Comparison of ENCODE assay signal across 23 cellular contexts in genomic region chr3:165463546-165463945, GRCh38.
"Had no signal": no experiment of that assay in that cellular context is flagged by ENCODE, and none has a peak within 500 bp of the region (broad histone marks: within the 10 kb centered on the region; RNA-seq: fewer than 3 reads in every experiment).

No MANE protein-coding gene starts in this region.

- H3K4me2 ChIP-seq: smooth muscle cell had no signal

- ATAC-seq: activated CD4-positive, alpha-beta T cell treated with anti-CD3 and anti-CD28 coated beads for 36 hours; heart right ventricle; left colon; sciatic nerve; stimulated activated memory B cell treated with anti-CD40 and anti-IgM and Interleukin-4, amounts not matched to agents 10 μg/mL and 1 μg/mL and 100 μg/mL, for 72 hours had no signal

- H3K27ac Mint-ChIP-seq: activated B cell treated with CpG ODN at 0.5 μM for 24 hours; activated CD4-positive, alpha-beta T cell treated with anti-CD3 and anti-CD28 coated beads for 36 hours; activated naive CD4-positive, alpha-beta T cell treated with anti-CD3 and anti-CD28 coated beads for 36 hours; activated naive CD8-positive, alpha-beta T cell treated with anti-CD3 and anti-CD28 coated beads, Interleukin-2, amount 10 ng/mL, durations not matched to agents 7 days and 5 days; endodermal cell; nephron progenitor cell; stimulated activated memory B cell treated with anti-CD40 and anti-IgM and Interleukin-4, amounts not matched to agents 10 μg/mL and 1 μg/mL and 100 μg/mL, for 72 hours had no signal

- H3K4me3 Mint-ChIP-seq: activated B cell treated with CpG ODN at 0.5 μM for 24 hours; activated CD4-positive, alpha-beta T cell treated with anti-CD3 and anti-CD28 coated beads for 36 hours; activated naive CD4-positive, alpha-beta T cell treated with anti-CD3 and anti-CD28 coated beads for 36 hours; activated naive CD8-positive, alpha-beta T cell treated with anti-CD3 and anti-CD28 coated beads, Interleukin-2, amount 10 ng/mL, durations not matched to agents 7 days and 5 days; endodermal cell; nephron progenitor cell; stimulated activated memory B cell treated with anti-CD40 and anti-IgM and Interleukin-4, amounts not matched to agents 10 μg/mL and 1 μg/mL and 100 μg/mL, for 72 hours had no signal

- H3K36me3 Mint-ChIP-seq: activated naive CD8-positive, alpha-beta T cell treated with anti-CD3 and anti-CD28 coated beads, Interleukin-2, amount 10 ng/mL, durations not matched to agents 7 days and 5 days; stimulated activated memory B cell treated with anti-CD40 and anti-IgM and Interleukin-4, amounts not matched to agents 10 μg/mL and 1 μg/mL and 100 μg/mL, for 72 hours had no signal

- DNase-seq: activated B cell treated with CpG ODN at 0.5 μM for 24 hours; activated CD4-positive, alpha-beta T cell treated with anti-CD3 and anti-CD28 coated beads for 36 hours; activated CD4-positive, alpha-beta T cell treated with anti-CD3 and anti-CD28 coated beads, Interleukin-2, amount 50 U/mL, for 4 hours; activated naive CD4-positive, alpha-beta T cell treated with anti-CD3 and anti-CD28 coated beads for 36 hours; activated naive CD8-positive, alpha-beta T cell treated with anti-CD3 and anti-CD28 coated beads, Interleukin-2, amount 10 ng/mL, durations not matched to agents 7 days and 5 days; activated T-cell treated with anti-CD3 and anti-CD28 coated beads, Interleukin-2, amount 50 U/mL, for 48 hours; amygdala; cerebellar nuclear complex; endodermal cell; heart right ventricle; islet precursor cell; left colon; mesenchymal stem cell; nephron progenitor cell; stimulated activated CD4-positive, alpha-beta T cell treated with anti-CD3 and anti-CD28 coated beads, Interleukin-15, amount 100 ng/mL, for 24 hours; stomach; T-helper 9 cell had no signal

- H3K9me3 Mint-ChIP-seq: endodermal cell, nephron progenitor cell had no signal

- H3K27me3 ChIP-seq: heart right ventricle, stomach, suprapubic skin, tibial nerve had no signal

- H3K27me3 Mint-ChIP-seq: activated B cell treated with CpG ODN at 0.5 μM for 24 hours; activated CD4-positive, alpha-beta T cell treated with anti-CD3 and anti-CD28 coated beads for 36 hours; activated naive CD8-positive, alpha-beta T cell treated with anti-CD3 and anti-CD28 coated beads, Interleukin-2, amount 10 ng/mL, durations not matched to agents 7 days and 5 days; stimulated activated memory B cell treated with anti-CD40 and anti-IgM and Interleukin-4, amounts not matched to agents 10 μg/mL and 1 μg/mL and 100 μg/mL, for 72 hours had no signal

- H3K9me3 ChIP-seq: suprapubic skin, tibial nerve had no signal

- H3K4me1 Mint-ChIP-seq: activated B cell treated with CpG ODN at 0.5 μM for 24 hours; activated CD4-positive, alpha-beta T cell treated with anti-CD3 and anti-CD28 coated beads for 36 hours; activated naive CD8-positive, alpha-beta T cell treated with anti-CD3 and anti-CD28 coated beads, Interleukin-2, amount 10 ng/mL, durations not matched to agents 7 days and 5 days; endodermal cell; nephron progenitor cell; stimulated activated memory B cell treated with anti-CD40 and anti-IgM and Interleukin-4, amounts not matched to agents 10 μg/mL and 1 μg/mL and 100 μg/mL, for 72 hours had no signal

- H3K4me1 ChIP-seq: tibial nerve had no signal

- H3K36me3 ChIP-seq: heart right ventricle, stomach, suprapubic skin, tibial nerve had no signal

- H3K4me3 ChIP-seq: coronary artery, heart right ventricle, smooth muscle cell, suprapubic skin, tibial nerve had no signal

- H3K27ac ChIP-seq: coronary artery, heart right ventricle, stomach, suprapubic skin, tibial nerve had no signal
